Comparison of ENCODE assay signal across 1 cellular context in the genomic region with DNA sequence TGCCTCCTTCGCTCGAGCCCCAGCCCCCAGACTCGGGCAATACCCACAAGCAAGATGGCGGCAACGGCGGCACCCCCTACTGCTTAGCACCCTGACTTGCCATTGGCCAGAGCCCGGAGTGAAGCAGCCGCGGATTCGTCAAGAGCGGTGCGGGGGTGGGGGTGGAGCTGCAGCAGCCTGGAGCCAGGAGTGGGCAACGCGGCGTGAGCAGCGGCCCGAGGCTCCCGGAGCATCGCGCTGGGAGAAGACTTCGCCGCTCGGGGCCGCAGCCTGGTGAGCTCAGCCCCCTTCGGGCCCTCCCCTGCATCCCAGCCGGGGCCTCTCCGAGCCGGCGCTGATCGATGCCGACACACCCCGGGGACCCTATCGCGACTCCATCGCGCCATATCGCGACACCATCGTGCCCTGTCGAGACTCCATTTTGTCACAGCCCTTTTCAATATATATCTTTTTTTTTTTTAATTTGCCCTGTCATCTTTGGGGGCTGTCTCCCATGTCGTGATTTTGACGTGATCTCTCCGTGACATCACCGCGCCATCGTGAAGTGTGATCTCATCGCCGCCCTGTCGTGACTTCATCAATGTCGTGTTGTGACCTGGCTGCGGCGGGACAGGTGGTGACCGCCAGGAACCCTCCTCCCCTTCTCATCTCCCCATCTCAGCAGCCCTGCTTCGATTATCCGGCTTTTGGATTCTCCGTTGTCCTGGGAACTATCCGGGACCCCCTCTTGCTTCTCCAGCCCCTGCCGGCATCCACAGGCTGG.
TF ChIP-seq lines count a peak whose summit lies in the region.

Gene NCDN, plus strand, starts transcription at position 189 of the 763 bp plus-strand sequence. Its CDS starts 392 bp downstream, at position 581.

TF ChIP-seq in neural cell, 6 proteins besides CTCF, POLR2A, EP300 and RAD21:
- no peak for TF ChIP-seq TAF1 (IDR thresholded peaks at IDR 0.05; ENCODE audit: low read depth)
- TF ChIP-seq SMC3 (conservative IDR thresholded peaks at IDR 0.05; ENCODE audit: poor library complexity): peak; percentile 39
- no peak for TF ChIP-seq POLR2AphosphoS5 (IDR thresholded peaks at IDR 0.05)
- peak; percentile 63 for TF ChIP-seq MXI1 (conservative IDR thresholded peaks at IDR 0.05; ENCODE audit: poor library complexity, severe bottlenecking)
- TF ChIP-seq REST (IDR thresholded peaks at IDR 0.05; ENCODE audit: borderline replicate concordance): peak; percentile 38
TF ChIP-seq in neural cell: peak in this region for 3.
